ENCODE assay signal across 18 cellular contexts in the genomic region with DNA sequence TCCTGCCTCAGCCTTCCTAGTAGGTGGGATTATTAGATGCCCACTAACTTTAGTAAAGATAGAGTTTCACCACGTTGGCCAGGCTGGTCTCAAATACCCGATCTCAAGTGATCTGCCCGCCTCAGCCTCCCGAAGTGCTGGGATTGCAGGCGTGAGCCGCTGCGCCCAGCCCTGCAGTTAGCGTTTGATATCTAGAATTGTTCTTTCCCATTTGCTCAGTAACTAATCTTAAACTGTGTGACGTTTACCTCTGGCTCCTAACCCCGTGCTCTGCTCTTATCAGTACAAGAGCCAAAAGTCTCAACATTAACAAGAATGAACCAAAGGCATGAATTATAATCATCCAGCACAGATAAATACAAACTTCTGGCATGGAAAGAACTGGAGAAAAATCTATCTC. TPM values are rescaled to one million over a fixed set of nuclear protein-coding genes. Genes with fewer than 3 reads are reported as not detected.
A peak's percentile ranks its signal among the peaks of the same experiment; 100 is the strongest.
DNase-seq lines count a peak whose midpoint lies in the region; ATAC-seq and TF ChIP-seq lines count a peak whose summit lies in the region.
"Had no signal": no experiment of that assay in that cellular context is flagged by ENCODE, and none has a peak within 500 bp of the region (broad histone marks: within the 10 kb centered on the region; RNA-seq: fewer than 3 reads in every experiment).

No MANE protein-coding gene starts in this region.

- BruUV-seq in Calu3 (replicated peaks; lab: Mats Ljungman, UMichigan): no TSS peak

- CTCF ChIA-PET in Calu3 (lab: Charles Lee): no interaction called here
- CTCF ChIA-PET in CD8-positive, alpha-beta T cell (lab: Charles Lee): no interaction called here

- no peaks in the 10 kb centered on the region for H3K4me1 ChIP-seq in CD8-positive, alpha-beta T cell (ENCODE audit: insufficient read depth, low read length)
- H3K4me1 ChIP-seq: SJCRH30 had no signal

- H3K9ac ChIP-seq in SK-N-MC (ENCODE audit: insufficient read length): peak overlapping the region; percentile 2
- H3K9ac ChIP-seq: BLaER1 treated with 17β-estradiol and CSF1 and Interleukin-3, amounts not matched to agents 10 nM and 100 nM had no signal

- ATAC-seq in CD8-positive, alpha-beta T cell: no peak
- no peak for ATAC-seq in HG03521 (IDR thresholded peaks at IDR 0.05; ENCODE audit: unreplicated experiment)
- ATAC-seq: A549 had no signal

- no peak for TF ChIP-seq CTCF in Calu3 (IDR thresholded peaks at IDR 0.05; ENCODE audit: unreplicated experiment)
- no peak for TF ChIP-seq CTCF in fibroblast of pulmonary artery (IDR thresholded peaks at IDR 0.05; ENCODE audit: low read length, missing control alignments)
- TF ChIP-seq CTCF in nephron progenitor cell (IDR thresholded peaks at IDR 0.05): no peak
- TF ChIP-seq CTCF in CD8-positive, alpha-beta T cell (IDR thresholded peaks at IDR 0.05): no peak

- DNase-seq in Calu3 (no peak), SK-N-MC (ENCODE audit: low read depth, low spot score) (no peak), fibroblast of pulmonary artery (ENCODE audit: low read depth) (peak; percentile 43), nephron progenitor cell (no peak), MG63 (no peak), retina (no peak)
- DNase-seq in CD8-positive, alpha-beta T cell: no peak
- DNase-seq: GF-D8, H7, MV-4-11, NCI-H1417 treated with DMSO at 0.1 percent for 48 hours, NCI-H2029, NCI-H2171, NCI-H446, SJCRH30 had no signal

- no peaks in the 10 kb centered on the region for H3K27me3 ChIP-seq in MG63
- H3K27me3 ChIP-seq in CD8-positive, alpha-beta T cell (ENCODE audit: insufficient read depth, low read length): no peaks in the 10 kb centered on the region
- H3K27me3 ChIP-seq: BLaER1 treated with 17β-estradiol and CSF1 and Interleukin-3, amounts not matched to agents 10 nM and 100 nM; SJCRH30 had no signal

- H3K9me3 Mint-ChIP-seq in Calu3 (ENCODE audit: low read depth, unreplicated experiment) (no peaks in the 10 kb centered on the region), nephron progenitor cell (no peaks in the 10 kb centered on the region)
- H3K9me3 Mint-ChIP-seq in CD8-positive, alpha-beta T cell: no peaks in the 10 kb centered on the region

- H3K9me3 ChIP-seq in SK-N-MC (ENCODE audit: low read depth, low read length) (no peaks in the 10 kb centered on the region), MG63 (no peaks in the 10 kb centered on the region)
- H3K9me3 ChIP-seq in CD8-positive, alpha-beta T cell (ENCODE audit: low read length): no peaks in the 10 kb centered on the region
- H3K9me3 ChIP-seq: A549; BLaER1 treated with 17β-estradiol and CSF1 and Interleukin-3, amounts not matched to agents 10 nM and 100 nM; SJCRH30 had no signal

- peak overlapping the region; percentile 5; the same call in 1 of the 2 replicates for H3K27ac ChIP-seq in SK-N-MC
- H3K27ac ChIP-seq in CD8-positive, alpha-beta T cell (ENCODE audit: low read depth, low read length): no peak overlapping the region
- H3K27ac ChIP-seq: A549; BLaER1 treated with 17β-estradiol and CSF1 and Interleukin-3, amounts not matched to agents 10 nM and 100 nM; SJCRH30 had no signal

- H3K27ac Mint-ChIP-seq in Calu3 (ENCODE audit: unreplicated experiment) (peak overlapping the region; percentile 15), nephron progenitor cell (peak overlapping the region; percentile 97)
- H3K27ac Mint-ChIP-seq in CD8-positive, alpha-beta T cell: no peak overlapping the region

- intact Hi-C loops in Calu3 (cut with micrococcal nuclease; ENCODE audit: unreplicated experiment): loop anchor here (10.0 kb wide), 1 partner anchor 148 kb away; no protein-coding TSS in a partner anchor
- intact Hi-C loops in CD8-positive, alpha-beta T cell (cut with DNase I, micrococcal nuclease): no loop called here

- H3K4me3 ChIP-seq in SK-N-MC: no peak overlapping the region
- H3K4me3 ChIP-seq in fibroblast of pulmonary artery (replicated peaks; ENCODE audit: low read depth, low read length): no peak overlapping the region
- no peak overlapping the region for H3K4me3 ChIP-seq in MG63
- no peak overlapping the region for H3K4me3 ChIP-seq in CD8-positive, alpha-beta T cell (ENCODE audit: low read depth, low read length)
- H3K4me3 ChIP-seq: A549; BLaER1 treated with 17β-estradiol and CSF1 and Interleukin-3, amounts not matched to agents 10 nM and 100 nM; SJCRH30 had no signal

- peaks cover 51% of the 10 kb centered on the region for H3K4me1 Mint-ChIP-seq in Calu3 (ENCODE audit: low read depth, unreplicated experiment)
- H3K4me1 Mint-ChIP-seq in nephron progenitor cell: peaks cover 18% of the 10 kb centered on the region
- peaks cover 4% of the 10 kb centered on the region for H3K4me1 Mint-ChIP-seq in CD8-positive, alpha-beta T cell (ENCODE audit: low read depth)

- peaks cover 33% of the 10 kb centered on the region for H3K36me3 Mint-ChIP-seq in Calu3 (ENCODE audit: insufficient read depth, unreplicated experiment)
- H3K36me3 Mint-ChIP-seq in nephron progenitor cell (ENCODE audit: low read depth): peaks cover 36% of the 10 kb centered on the region
- H3K36me3 Mint-ChIP-seq in CD8-positive, alpha-beta T cell: no peaks in the 10 kb centered on the region

- no peaks in the 10 kb centered on the region for H3K27me3 Mint-ChIP-seq in Calu3 (ENCODE audit: unreplicated experiment)
- no peaks in the 10 kb centered on the region for H3K27me3 Mint-ChIP-seq in nephron progenitor cell (ENCODE audit: low read depth, poor library complexity)
- peaks cover 17% of the 10 kb centered on the region for H3K27me3 Mint-ChIP-seq in CD8-positive, alpha-beta T cell (ENCODE audit: low read depth)

- H3K36me3 ChIP-seq in SK-N-MC (ENCODE audit: insufficient read depth, low read length): no peaks in the 10 kb centered on the region
- H3K36me3 ChIP-seq in MG63: peaks cover 17% of the 10 kb centered on the region
- H3K36me3 ChIP-seq in CD8-positive, alpha-beta T cell (ENCODE audit: insufficient read depth, low read length): no peaks in the 10 kb centered on the region
- H3K36me3 ChIP-seq: BLaER1 treated with 17β-estradiol and CSF1 and Interleukin-3, amounts not matched to agents 10 nM and 100 nM had no signal

- H3K4me3 Mint-ChIP-seq in Calu3 (ENCODE audit: low read depth, unreplicated experiment) (no peak overlapping the region), nephron progenitor cell (no peak overlapping the region)
- no peak overlapping the region for H3K4me3 Mint-ChIP-seq in CD8-positive, alpha-beta T cell

- POLR2A ChIA-PET in CD8-positive, alpha-beta T cell (lab: Charles Lee): no interaction called here

RNA-seq across cellular contexts. Expression of a gene that starts 47.4 kb away (rescaled TPM):
- 111 and 114 TPM in 2 replicates for total RNA-seq in Calu3 (2022)
- 51.8 and 80.7 TPM in 2 replicates for total RNA-seq in MG63 (2014; rRNA removed; shearing (Covaris generic); ENCODE audit: low replicate concordance)
- not detected for total RNA-seq in CD8-positive, alpha-beta T cell

Comparison
In these comparisons a context has a peak if more than half of its experiments do, and no peak if none do; other contexts are left out.
1. RNA of a gene that starts 47.4 kb away (total RNA-seq): 111 to 114 TPM in Calu3 and 51.8 to 80.7 TPM in MG63; not detected in CD8-positive, alpha-beta T cell; every median in the first group is over 10 times any median in the second.